Comparison of ENCODE assay signal across 21 cellular contexts in genomic region chr18:66548747-66549146, GRCh38. TPM values are rescaled to one million over a fixed set of nuclear protein-coding genes. Genes with fewer than 3 reads are reported as not detected.
DNase-seq lines count a peak whose midpoint lies in the region; ATAC-seq and TF ChIP-seq lines count a peak whose summit lies in the region.
"Had no signal": no experiment of that assay in that cellular context is flagged by ENCODE, and none has a peak within 500 bp of the region (broad histone marks: within the 10 kb centered on the region; RNA-seq: fewer than 3 reads in every experiment).

No MANE protein-coding gene starts in this region.

- no peak for ATAC-seq in HG03175 (IDR thresholded peaks at IDR 0.05; ENCODE audit: unreplicated experiment)
- ATAC-seq in activated T-cell treated with anti-CD3 and anti-CD28 coated beads, Interleukin-2, amount 50 U/mL, for 4 hours, result no peak
- ATAC-seq: activated CD4-positive, alpha-beta T cell treated with anti-CD3 and anti-CD28 coated beads for 36 hours; activated naive CD8-positive, alpha-beta T cell treated with anti-CD3 and anti-CD28 coated beads, Interleukin-2, amount 50 U/mL, for 24 hours; psoas muscle; T-helper 17 cell had no signal

- H3K27me3 ChIP-seq in dorsolateral prefrontal cortex (no peaks in the 10 kb centered on the region), neuronal stem cell (ENCODE audit: control insufficient read depth in 3 of 3, insufficient read depth in 3 of 3, low read depth in 1 of 3, low read length in 3 of 3) (no peaks in the 10 kb centered on the region)

- no peaks in the 10 kb centered on the region for H3K36me3 Mint-ChIP-seq in activated T-cell treated with anti-CD3 and anti-CD28 coated beads, Interleukin-2, amount 50 U/mL, for 4 hours (ENCODE audit: insufficient read depth)
- H3K36me3 Mint-ChIP-seq: IgD-negative memory B cell had no signal

- no peak overlapping the region for H3K23ac ChIP-seq in neuronal stem cell (ENCODE audit: low read depth, low read length, poor library complexity)

- H3K4me3 ChIP-seq in GM12875 (ENCODE audit: low read depth, low read length) (no peak overlapping the region), LNCaP clone FGC (ENCODE audit: low read depth, low read length) (no peak overlapping the region), dorsolateral prefrontal cortex (no peak overlapping the region), neuronal stem cell (ENCODE audit: low read length in 2 of 2) (no peak overlapping the region)
- H3K4me3 ChIP-seq: GM23248, psoas muscle had no signal

- H3K4ac ChIP-seq in neuronal stem cell (ENCODE audit: low read length), result no peak overlapping the region

- no peak overlapping the region for H2BK120ac ChIP-seq in neuronal stem cell (ENCODE audit: low read depth, low read length)

- intact Hi-C loops in dorsolateral prefrontal cortex (cut with DNase I), result no loop called here

- H4K8ac ChIP-seq in neuronal stem cell (ENCODE audit: low read depth, low read length), result no peak overlapping the region

- H3K79me1 ChIP-seq in neuronal stem cell (ENCODE audit: low read depth, low read length), result no peaks in the 10 kb centered on the region

- no CpG with 5 or more reads among the region's 3 CpGs for whole genome bisulfite sequencing in neuronal stem cell (ENCODE audit: extremely low coverage in 2 of 2, insufficient read length in 2 of 2, insufficient replicate concordance in 1 of 2), 2 donors

- no peak for DNase-seq in LNCaP clone FGC (ENCODE audit: low read depth)
- no peak for DNase-seq in dorsolateral prefrontal cortex
- no peak for DNase-seq in activated CD8-positive, alpha-beta memory T cell treated with anti-CD3 and anti-CD28 coated beads for 24 hours
- no peak for DNase-seq in activated T-cell treated with anti-CD3 and anti-CD28 coated beads, Interleukin-2, amount 50 U/mL, for 4 hours
- DNase-seq in neuronal stem cell (ENCODE audit: low spot score), result no peak
- DNase-seq: activated CD4-positive, alpha-beta T cell treated with anti-CD3 and anti-CD28 coated beads for 36 hours; activated naive CD8-positive, alpha-beta T cell treated with anti-CD3 and anti-CD28 coated beads, Interleukin-2, amount 50 U/mL, for 24 hours; activated T-cell treated with anti-CD3 and anti-CD28 coated beads, Interleukin-2, amount 50 U/mL, for 48 hours; cerebellar nuclear complex; GM23248; head of caudate nucleus; NCI-H1436; psoas muscle; stimulated activated CD4-positive, alpha-beta T cell treated with anti-CD3 and anti-CD28 coated beads, Interleukin-15, amount 100 ng/mL, for 24 hours; substantia nigra; T-helper 17 cell had no signal

- H3K9me3 Mint-ChIP-seq in activated T-cell treated with anti-CD3 and anti-CD28 coated beads, Interleukin-2, amount 50 U/mL, for 4 hours, result peaks cover 17% of the 10 kb centered on the region

- H2BK5ac ChIP-seq in neuronal stem cell (ENCODE audit: low read length), result no peak overlapping the region

- H2AFZ ChIP-seq in neuronal stem cell (ENCODE audit: low read length), result no peak overlapping the region
- H2AFZ ChIP-seq: GM23248 had no signal

- H3K9ac ChIP-seq in neuronal stem cell (ENCODE audit: low read depth, low read length, poor library complexity), result no peak overlapping the region
- H3K9ac ChIP-seq: GM23248 had no signal

- no peak overlapping the region for H3K14ac ChIP-seq in neuronal stem cell (ENCODE audit: low read length)

- H2AK5ac ChIP-seq in neuronal stem cell (ENCODE audit: low read depth, low read length), result no peak overlapping the region

- H3K27me3 Mint-ChIP-seq in activated T-cell treated with anti-CD3 and anti-CD28 coated beads, Interleukin-2, amount 50 U/mL, for 4 hours (ENCODE audit: low read depth), result no peaks in the 10 kb centered on the region
- H3K27me3 Mint-ChIP-seq: activated CD4-positive, alpha-beta T cell treated with anti-CD3 and anti-CD28 coated beads for 36 hours; activated naive CD8-positive, alpha-beta T cell treated with anti-CD3 and anti-CD28 coated beads, Interleukin-2, amount 50 U/mL, for 24 hours; IgD-negative memory B cell; T-helper 17 cell had no signal

- H3K4me3 Mint-ChIP-seq in activated T-cell treated with anti-CD3 and anti-CD28 coated beads, Interleukin-2, amount 50 U/mL, for 4 hours, result no peak overlapping the region
- H3K4me3 Mint-ChIP-seq: activated CD4-positive, alpha-beta T cell treated with anti-CD3 and anti-CD28 coated beads for 36 hours; activated naive CD8-positive, alpha-beta T cell treated with anti-CD3 and anti-CD28 coated beads, Interleukin-2, amount 50 U/mL, for 24 hours; IgD-negative memory B cell; T-helper 17 cell had no signal

- H3K4me1 ChIP-seq in neuronal stem cell (ENCODE audit: control insufficient read depth in 2 of 2, insufficient read depth in 1 of 2, low read depth in 1 of 2, low read length in 2 of 2), result no peaks in the 10 kb centered on the region
- H3K4me1 ChIP-seq: psoas muscle had no signal

- no peak overlapping the region for H3K18ac ChIP-seq in neuronal stem cell (ENCODE audit: low read length)

- no peaks in the 10 kb centered on the region for H3K9me3 ChIP-seq in neuronal stem cell (replicated peaks in 1 of 2; ENCODE audit: control insufficient read depth in 2 of 2, insufficient read depth in 1 of 2, low read depth in 1 of 2, low read length in 2 of 2)
- H3K9me3 ChIP-seq: psoas muscle had no signal

- no peak overlapping the region for H2BK12ac ChIP-seq in neuronal stem cell (ENCODE audit: low read length)

- H2BK15ac ChIP-seq in neuronal stem cell (ENCODE audit: low read length), result no peak overlapping the region

- no peak overlapping the region for H4K91ac ChIP-seq in neuronal stem cell (ENCODE audit: low read depth, low read length, poor library complexity)

- no peak overlapping the region for H3K27ac ChIP-seq in 22Rv1
- no peak overlapping the region for H3K27ac ChIP-seq in dorsolateral prefrontal cortex
- H3K27ac ChIP-seq in neuronal stem cell (replicated peaks; ENCODE audit: low read length), result no peak overlapping the region
- H3K27ac ChIP-seq: GM23248, psoas muscle, RWPE1 had no signal

- no peaks in the 10 kb centered on the region for H3K4me1 Mint-ChIP-seq in activated T-cell treated with anti-CD3 and anti-CD28 coated beads, Interleukin-2, amount 50 U/mL, for 4 hours (ENCODE audit: low read depth)
- H3K4me1 Mint-ChIP-seq: activated CD4-positive, alpha-beta T cell treated with anti-CD3 and anti-CD28 coated beads for 36 hours; activated naive CD8-positive, alpha-beta T cell treated with anti-CD3 and anti-CD28 coated beads, Interleukin-2, amount 50 U/mL, for 24 hours; IgD-negative memory B cell; T-helper 17 cell had no signal

- H3K36me3 ChIP-seq in neuronal stem cell (replicated peaks in 1 of 2; ENCODE audit: control insufficient read depth in 2 of 2, insufficient read depth in 2 of 2, low read length in 2 of 2), result no peaks in the 10 kb centered on the region

- H3K4me2 ChIP-seq in neuronal stem cell (ENCODE audit: insufficient read depth, low read length, poor library complexity, severe bottlenecking), result no peak overlapping the region

- peak; percentile 62 for TF ChIP-seq CTCF in 22Rv1 (IDR thresholded peaks at IDR 0.05)
- peak; percentile 38; the same call in 1 of the 2 replicates for TF ChIP-seq CTCF in GM12875 (IDR thresholded peaks at IDR 0.05; ENCODE audit: borderline replicate concordance, insufficient read depth, low read depth, low read length)
- peak; percentile 22; the same call in 1 of the 2 replicates for TF ChIP-seq CTCF in LNCaP clone FGC (IDR thresholded peaks at IDR 0.05; ENCODE audit: control insufficient read depth, extremely low read depth, insufficient read depth)
- peak in 48 of 56 donors; percentile 10 to 66 (median 32) for TF ChIP-seq CTCF in dorsolateral prefrontal cortex (IDR thresholded peaks at IDR 0.05 in 54 of 56, conservative IDR thresholded peaks at IDR 0.05 in 2 of 56; ENCODE audit: low read depth in 1 of 56, partially characterized antibody in 56 of 56)

RNA-seq across cellular contexts. Expression of gene CDH19, which starts 55.1 kb away (rescaled TPM):
- 10 to 100 TPM in 76 of 120 experiments, 1 to 10 TPM in 44; 3.2 to 71.4 (median 12.6) TPM for total RNA-seq in dorsolateral prefrontal cortex
- total RNA-seq in activated T-cell treated with anti-CD3 and anti-CD28 coated beads, Interleukin-2, amount 50 U/mL, for 4 hours, result not detected
- polyA plus RNA-seq in neuronal stem cell (2013, experiment 1 of 2), result not detected
- polyA plus RNA-seq in neuronal stem cell (2013, experiment 2 of 2), result not detected
- total RNA-seq: activated CD4-positive, alpha-beta T cell treated with anti-CD3 and anti-CD28 coated beads for 36 hours; GM23248; T-helper 17 cell had no signal
- polyA plus RNA-seq: GM23248, IgD-negative memory B cell had no signal

Comparison
In these comparisons a context has a peak if more than half of its experiments do, and no peak if none do; other contexts are left out.
1. RNA of gene CDH19, which starts 55.1 kb away (total RNA-seq): 3.2 to 71.4 TPM in dorsolateral prefrontal cortex; not detected in activated T-cell treated with anti-CD3 and anti-CD28 coated beads, Interleukin-2, amount 50 U/mL, for 4 hours; every median in the first group is over 4 times any median in the second.
2. Peak in every context shown above with its lines, with median percentiles within 50 percentile points of each other: CTCF ChIP-seq.